In the genomic region with DNA sequence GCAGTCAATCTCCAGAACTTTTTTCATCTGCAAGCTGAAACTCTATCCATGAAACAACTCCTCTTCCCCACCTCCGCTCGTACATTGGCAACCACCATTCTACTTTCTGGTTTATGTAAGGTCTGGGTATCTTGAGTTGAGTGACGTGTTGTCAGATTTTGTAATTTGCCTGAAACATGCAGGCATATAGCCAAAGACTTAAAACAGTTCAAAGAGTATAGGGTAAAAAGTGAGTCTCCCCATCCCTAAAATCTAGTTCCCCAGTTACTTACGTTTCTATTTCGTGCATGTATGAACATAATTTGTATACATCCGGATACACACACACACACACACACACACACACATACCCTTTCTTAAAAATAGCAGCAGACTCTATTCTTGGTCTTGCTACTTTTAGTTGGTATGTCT, we compare ENCODE assay signal across 8 cellular contexts. TPM values are rescaled to one million over a fixed set of nuclear protein-coding genes. Genes with fewer than 3 reads are reported as not detected.
DNase-seq lines count a peak whose midpoint lies in the region; ATAC-seq and TF ChIP-seq lines count a peak whose summit lies in the region.

No MANE protein-coding gene starts in this region.

- CTCF ChIA-PET in Calu3 (lab: Charles Lee), result interaction anchor here (0.9 kb wide), 1 partner anchor 19 kb away, joined by 4 read pairs; no protein-coding TSS in a partner anchor

- TF ChIP-seq POLR2A in adrenal gland (IDR thresholded peaks at IDR 0.05), result peak in 1 of 2 donors; percentile 23

- H3K36me3 ChIP-seq in KOPT-K1 (ENCODE audit: insufficient read depth, low read length) (no peaks in the 10 kb centered on the region), adrenal gland (replicated peaks in 1 of 2) (no peaks in the 10 kb centered on the region), iPS-18a (ENCODE audit: control insufficient read depth, low read depth, low read length) (no peaks in the 10 kb centered on the region)

- H3K9me3 ChIP-seq in KOPT-K1 (ENCODE audit: insufficient read depth, low read length, poor library complexity, severe bottlenecking), result no peaks in the 10 kb centered on the region
- H3K9me3 ChIP-seq in adrenal gland (replicated peaks in 1 of 3), result no peaks in the 10 kb centered on the region
- H3K9me3 ChIP-seq in iPS-18a (ENCODE audit: control insufficient read depth, low read depth, low read length), result no peaks in the 10 kb centered on the region

- H3K4me3 Mint-ChIP-seq in Calu3 (ENCODE audit: low read depth, unreplicated experiment), result peak overlapping the region; percentile 94
- H3K4me3 Mint-ChIP-seq in stimulated activated memory B cell treated with anti-CD40 and anti-IgM and Interleukin-4, amounts not matched to agents 10 μg/mL and 1 μg/mL and 100 μg/mL, for 72 hours, result peak overlapping the region; percentile 99

- peak overlapping the region; percentile 82 for H3K27ac ChIP-seq in KOPT-K1 (ENCODE audit: low read depth, low read length, poor library complexity, severe bottlenecking)
- H3K27ac ChIP-seq in adrenal gland, result peak overlapping the region; percentile 91 to 98 (median 97)
- H3K27ac ChIP-seq in iPS-18a (ENCODE audit: low read length), result no peak overlapping the region

- H3K4me3 ChIP-seq in adrenal gland (peak overlapping the region in 3 of 4 donors; percentile 56 to 96 (median 75)), iPS-18a (ENCODE audit: low read length) (peak overlapping the region; percentile 91)

- intact Hi-C loops in Calu3 (cut with micrococcal nuclease; ENCODE audit: unreplicated experiment), result no loop called here
- intact Hi-C loops in adrenal gland (cut with DNase I), result no loop called here

- H3K4me1 Mint-ChIP-seq in Calu3 (ENCODE audit: low read depth, unreplicated experiment), result peaks cover 20% of the 10 kb centered on the region
- H3K4me1 Mint-ChIP-seq in stimulated activated memory B cell treated with anti-CD40 and anti-IgM and Interleukin-4, amounts not matched to agents 10 μg/mL and 1 μg/mL and 100 μg/mL, for 72 hours, result peaks cover 66% of the 10 kb centered on the region

- ATAC-seq in stimulated activated memory B cell treated with anti-CD40 and anti-IgM and Interleukin-4, amounts not matched to agents 10 μg/mL and 1 μg/mL and 100 μg/mL, for 72 hours, result no peak
- ATAC-seq in GM21423 (IDR thresholded peaks at IDR 0.05; ENCODE audit: unreplicated experiment) (no peak), HG03571 (IDR thresholded peaks at IDR 0.05; ENCODE audit: unreplicated experiment) (no peak), GM18519 (IDR thresholded peaks at IDR 0.05; ENCODE audit: low FRiP score, unreplicated experiment) (no peak)

- no peaks in the 10 kb centered on the region for H3K27me3 Mint-ChIP-seq in Calu3 (ENCODE audit: unreplicated experiment)
- no peaks in the 10 kb centered on the region for H3K27me3 Mint-ChIP-seq in stimulated activated memory B cell treated with anti-CD40 and anti-IgM and Interleukin-4, amounts not matched to agents 10 μg/mL and 1 μg/mL and 100 μg/mL, for 72 hours

- H3K36me3 Mint-ChIP-seq in Calu3 (ENCODE audit: insufficient read depth, unreplicated experiment), result peaks cover 30% of the 10 kb centered on the region
- H3K36me3 Mint-ChIP-seq in stimulated activated memory B cell treated with anti-CD40 and anti-IgM and Interleukin-4, amounts not matched to agents 10 μg/mL and 1 μg/mL and 100 μg/mL, for 72 hours, result no peaks in the 10 kb centered on the region

- no TSS peak for BruUV-seq in Calu3 (replicated peaks; lab: Mats Ljungman, UMichigan)

- DNase-seq in Calu3, result no peak
- peak in 2 of 7 donors; percentile 21 to 30 for DNase-seq in adrenal gland

- H3K9me3 Mint-ChIP-seq in Calu3 (ENCODE audit: low read depth, unreplicated experiment), result no peaks in the 10 kb centered on the region
- H3K9me3 Mint-ChIP-seq in stimulated activated memory B cell treated with anti-CD40 and anti-IgM and Interleukin-4, amounts not matched to agents 10 μg/mL and 1 μg/mL and 100 μg/mL, for 72 hours, result no peaks in the 10 kb centered on the region

- TF ChIP-seq CTCF in Calu3 (IDR thresholded peaks at IDR 0.05; ENCODE audit: unreplicated experiment), result no peak
- no peak for TF ChIP-seq CTCF in adrenal gland (IDR thresholded peaks at IDR 0.05)

- H3K4me1 ChIP-seq in adrenal gland (replicated peaks in 1 of 2) (peaks cover 50 to 65% of the 10 kb centered on the region in 2 donors), iPS-18a (ENCODE audit: control insufficient read depth, low read depth, low read length) (peaks cover 18% of the 10 kb centered on the region)

- WGBS in adrenal gland, 4 donors, result 17 to 34% (median 24%) methylated on average over 6 of the region's 6 CpGs

- no peaks in the 10 kb centered on the region for H3K27me3 ChIP-seq in adrenal gland
- no peaks in the 10 kb centered on the region for H3K27me3 ChIP-seq in iPS-18a (ENCODE audit: control insufficient read depth, insufficient read depth, low read length)

- H3K9ac ChIP-seq in iPS-18a (ENCODE audit: low read length), result peak overlapping the region; percentile 75

- H3K27ac Mint-ChIP-seq in Calu3 (ENCODE audit: unreplicated experiment), result peak overlapping the region; percentile 89
- H3K27ac Mint-ChIP-seq in stimulated activated memory B cell treated with anti-CD40 and anti-IgM and Interleukin-4, amounts not matched to agents 10 μg/mL and 1 μg/mL and 100 μg/mL, for 72 hours, result peak overlapping the region; percentile 94

RNA-seq across cellular contexts. Expression of a gene that starts 0.9 kb away (rescaled TPM):
- total RNA-seq in Calu3 (2022), result 24.4 and 27.3 TPM in 2 replicates
- total RNA-seq in adrenal gland, result 100 to 1,000 TPM in 2 of 8 donors, 10 to 100 TPM in 6; 60.3 to 102 (median 85.2) TPM
- 100 to 1,000 TPM in 1 of 3 donors, 10 to 100 TPM in 2; 43.8 to 127 (median 51.6) TPM for polyA plus RNA-seq in adrenal gland

RNA-seq across cellular contexts. Expression of a gene that starts 47.4 kb away (rescaled TPM):
- 73.1 and 80.8 TPM in 2 replicates for total RNA-seq in Calu3 (2022)
- total RNA-seq in adrenal gland, result 10 to 100 TPM; 21.6 to 56.6 (median 42.6) TPM
- 10 to 100 TPM in 1 of 3 donors, 1 to 10 TPM in 2; 4.4 to 15.2 (median 6.3) TPM for polyA plus RNA-seq in adrenal gland
